8 cellular contexts compared by ENCODE assay signal in the genomic region with DNA sequence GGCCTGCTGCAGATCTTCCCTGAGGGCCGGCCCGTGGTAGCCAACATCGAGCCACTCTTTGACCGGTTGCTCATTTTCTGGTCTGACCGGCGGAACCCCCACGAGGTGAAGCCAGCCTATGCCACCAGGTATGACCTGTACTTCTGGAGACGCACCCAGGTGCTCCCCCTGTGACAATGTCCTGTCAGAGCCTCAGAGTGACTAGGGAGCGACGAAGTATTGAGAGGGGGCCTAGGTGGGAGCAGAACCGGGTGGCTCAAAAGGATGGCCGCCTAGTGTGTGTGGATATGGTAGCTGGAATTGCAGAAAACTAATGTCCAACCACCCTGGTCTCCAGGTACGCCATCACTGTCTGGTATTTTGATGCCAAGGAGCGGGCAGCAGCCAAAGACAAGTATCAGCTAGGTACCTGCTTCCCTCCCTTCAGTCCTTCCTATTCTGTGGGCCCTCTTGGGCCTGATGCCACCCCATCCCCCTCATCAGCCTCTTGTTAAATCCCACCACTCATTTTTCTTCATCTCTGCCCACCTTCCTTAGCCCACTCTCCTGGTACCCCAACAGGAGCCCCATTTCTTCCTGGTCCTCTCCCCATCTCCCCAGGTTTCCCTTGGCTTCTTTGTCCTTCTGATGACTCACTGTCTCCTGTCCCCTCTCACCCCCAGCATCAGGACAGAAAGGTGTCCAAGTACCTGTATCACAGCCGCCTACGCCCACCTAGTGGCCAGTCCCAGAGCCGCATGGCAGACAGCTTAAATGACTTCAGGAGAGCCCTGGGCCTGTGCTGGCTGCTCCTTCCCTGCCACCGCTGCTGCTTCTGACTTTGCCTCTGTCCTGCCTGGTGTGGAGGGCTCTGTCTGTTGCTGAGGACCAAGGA. TPM values are rescaled to one million over a fixed set of nuclear protein-coding genes. Genes with fewer than 3 reads are reported as not detected.
A peak's percentile ranks its signal among the peaks of the same experiment; 100 is the strongest.
DNase-seq lines count a peak whose midpoint lies in the region; ATAC-seq and TF ChIP-seq lines count a peak whose summit lies in the region.

No MANE protein-coding gene starts in this region.

- ATAC-seq in activated CD8-positive, alpha-beta memory T cell treated with anti-CD3 and anti-CD28 coated beads, Interleukin-2, amount 10 ng/mL, durations not matched to agents 7 days and 5 days, result no peak
- no peak for ATAC-seq in GM18517 (IDR thresholded peaks at IDR 0.05; ENCODE audit: unreplicated experiment)

- DNase-seq in activated CD8-positive, alpha-beta memory T cell treated with anti-CD3 and anti-CD28 coated beads, Interleukin-2, amount 10 ng/mL, durations not matched to agents 7 days and 5 days, result no peak
- no peak for DNase-seq in activated CD8-positive, alpha-beta memory T cell treated with anti-CD3 and anti-CD28 coated beads, Interleukin-2, amount 50 U/mL, for 4 hours
- peak; percentile 73 for DNase-seq in WERI-Rb-1
- no peak for DNase-seq in glutamatergic neuron
- DNase-seq in substantia nigra (lab: John Stamatoyannopoulos, UW), result no peak
- no peak for DNase-seq in GM19238 (ENCODE audit: insufficient read length, low spot score)
- no peak for DNase-seq in occipital lobe (lab: John Stamatoyannopoulos, UW)

- peaks cover 80% of the 10 kb centered on the region for H3K4me1 Mint-ChIP-seq in activated CD8-positive, alpha-beta memory T cell treated with anti-CD3 and anti-CD28 coated beads, Interleukin-2, amount 10 ng/mL, durations not matched to agents 7 days and 5 days
- H3K4me1 Mint-ChIP-seq in glutamatergic neuron (ENCODE audit: low read depth, unreplicated experiment), result peaks cover 53% of the 10 kb centered on the region

- peaks cover 31% of the 10 kb centered on the region for H3K36me3 Mint-ChIP-seq in activated CD8-positive, alpha-beta memory T cell treated with anti-CD3 and anti-CD28 coated beads, Interleukin-2, amount 10 ng/mL, durations not matched to agents 7 days and 5 days
- no peaks in the 10 kb centered on the region for H3K36me3 Mint-ChIP-seq in glutamatergic neuron (ENCODE audit: unreplicated experiment)

- no peak overlapping the region for H3K27ac ChIP-seq in WERI-Rb-1
- peak overlapping the region; percentile 98 for H3K27ac ChIP-seq in substantia nigra (ENCODE audit: low read depth, low read length, poor library complexity, severe bottlenecking)

- H3K27me3 Mint-ChIP-seq in activated CD8-positive, alpha-beta memory T cell treated with anti-CD3 and anti-CD28 coated beads, Interleukin-2, amount 10 ng/mL, durations not matched to agents 7 days and 5 days, result peaks cover 8% of the 10 kb centered on the region
- H3K27me3 Mint-ChIP-seq in glutamatergic neuron (ENCODE audit: unreplicated experiment), result peaks cover 15% of the 10 kb centered on the region

- H3K36me3 ChIP-seq in WERI-Rb-1, result peaks cover 72% of the 10 kb centered on the region

- no peaks in the 10 kb centered on the region for H3K27me3 ChIP-seq in WERI-Rb-1 (ENCODE audit: insufficient read depth, low read depth, severe bottlenecking)

- CTCF ChIA-PET in activated CD8-positive, alpha-beta memory T cell treated with anti-CD3 and anti-CD28 coated beads, Interleukin-2, amount 10 ng/mL, durations not matched to agents 7 days and 5 days (lab: Charles Lee), result interaction anchor here (0.9 to 6.4 kb wide), 17 partner anchors 10 to 198 kb away, joined by 3 to 60 read pairs (median 6); a partner anchor contains a TSS

- H3K9me3 Mint-ChIP-seq in activated CD8-positive, alpha-beta memory T cell treated with anti-CD3 and anti-CD28 coated beads, Interleukin-2, amount 10 ng/mL, durations not matched to agents 7 days and 5 days (ENCODE audit: low read depth), result no peaks in the 10 kb centered on the region
- peaks cover 13% of the 10 kb centered on the region for H3K9me3 Mint-ChIP-seq in glutamatergic neuron (ENCODE audit: unreplicated experiment)

- TF ChIP-seq CTCF in WERI-Rb-1 (IDR thresholded peaks at IDR 0.05; ENCODE audit: low read depth, low read length), result peak; percentile 50
- TF ChIP-seq CTCF in glutamatergic neuron (IDR thresholded peaks at IDR 0.05; ENCODE audit: partially characterized antibody, unreplicated experiment), result no peak

- H3K4me3 ChIP-seq in WERI-Rb-1 (ENCODE audit: low read depth, low read length), result no peak overlapping the region

- H3K4me3 Mint-ChIP-seq in activated CD8-positive, alpha-beta memory T cell treated with anti-CD3 and anti-CD28 coated beads, Interleukin-2, amount 10 ng/mL, durations not matched to agents 7 days and 5 days, result no peak overlapping the region
- H3K4me3 Mint-ChIP-seq in glutamatergic neuron (ENCODE audit: unreplicated experiment), result peak overlapping the region; percentile 91

- H3K27ac Mint-ChIP-seq in activated CD8-positive, alpha-beta memory T cell treated with anti-CD3 and anti-CD28 coated beads, Interleukin-2, amount 10 ng/mL, durations not matched to agents 7 days and 5 days, result peak overlapping the region; percentile 89
- no peak overlapping the region for H3K27ac Mint-ChIP-seq in glutamatergic neuron (ENCODE audit: unreplicated experiment)

- no peaks in the 10 kb centered on the region for H3K9me3 ChIP-seq in WERI-Rb-1 (ENCODE audit: severe bottlenecking)

RNA-seq across cellular contexts. Expression of a gene that starts 8.4 kb away (rescaled TPM):
- 100 to 1,000 TPM; 101 to 105 TPM for total RNA-seq in activated CD8-positive, alpha-beta memory T cell treated with anti-CD3 and anti-CD28 coated beads, Interleukin-2, amount 10 ng/mL, durations not matched to agents 7 days and 5 days
- total RNA-seq in glutamatergic neuron (ENCODE audit: unreplicated experiment) (142 TPM), occipital lobe (46.9 TPM)

RNA-seq across cellular contexts. Expression of a gene that starts 29.3 kb away (rescaled TPM):
- 10 to 100 TPM; 36.2 to 56.7 TPM for total RNA-seq in activated CD8-positive, alpha-beta memory T cell treated with anti-CD3 and anti-CD28 coated beads, Interleukin-2, amount 10 ng/mL, durations not matched to agents 7 days and 5 days
- total RNA-seq in glutamatergic neuron (ENCODE audit: unreplicated experiment) (43.2 TPM), occipital lobe (8.6 TPM)

RNA-seq across cellular contexts. Expression of a gene that starts 32.1 kb away (rescaled TPM):
- total RNA-seq in activated CD8-positive, alpha-beta memory T cell treated with anti-CD3 and anti-CD28 coated beads, Interleukin-2, amount 10 ng/mL, durations not matched to agents 7 days and 5 days, result not detected
- total RNA-seq in glutamatergic neuron (ENCODE audit: unreplicated experiment), result not detected
- not detected for total RNA-seq in occipital lobe

RNA-seq across cellular contexts. Expression of a gene that starts 42.9 kb away (rescaled TPM):
- not detected for total RNA-seq in activated CD8-positive, alpha-beta memory T cell treated with anti-CD3 and anti-CD28 coated beads, Interleukin-2, amount 10 ng/mL, durations not matched to agents 7 days and 5 days
- not detected for total RNA-seq in glutamatergic neuron (ENCODE audit: unreplicated experiment)
- not detected for total RNA-seq in occipital lobe

RNA-seq across cellular contexts. Expression of a gene that starts 56.4 kb away (rescaled TPM):
- total RNA-seq in activated CD8-positive, alpha-beta memory T cell treated with anti-CD3 and anti-CD28 coated beads, Interleukin-2, amount 10 ng/mL, durations not matched to agents 7 days and 5 days, result 100 to 1,000 TPM; 176 to 193 TPM
- total RNA-seq in glutamatergic neuron (ENCODE audit: unreplicated experiment), result 70.3 TPM
- total RNA-seq in occipital lobe, result 17.0 TPM
